30 cellular contexts compared by ENCODE assay signal in genomic region chr18:64330976-64331375, GRCh38.
"Had no signal": no experiment of that assay in that cellular context is flagged by ENCODE, and none has a peak within 500 bp of the region (broad histone marks: within the 10 kb centered on the region; RNA-seq: fewer than 3 reads in every experiment).

No MANE protein-coding gene starts in this region.

- H3K4me1 Mint-ChIP-seq: activated CD4-positive, alpha-beta T cell treated with anti-CD3 and anti-CD28 coated beads, Interleukin-2, amount 10 ng/mL, durations not matched to agents 24 days and 14 days; activated naive CD8-positive, alpha-beta T cell treated with anti-CD3 and anti-CD28 coated beads for 36 hours; naive thymus-derived CD8-positive, alpha-beta T cell had no signal

- H3K27ac Mint-ChIP-seq: activated CD4-positive, alpha-beta memory T cell treated with anti-CD3 and anti-CD28 coated beads for 36 hours; activated CD4-positive, alpha-beta T cell treated with anti-CD3 and anti-CD28 coated beads, Interleukin-2, amount 10 ng/mL, durations not matched to agents 24 days and 14 days; activated naive CD4-positive, alpha-beta T cell treated with anti-CD3 and anti-CD28 coated beads for 36 hours; activated naive CD8-positive, alpha-beta T cell treated with anti-CD3 and anti-CD28 coated beads for 36 hours; activated T-helper 1 cell treated with anti-CD3 and anti-CD28 coated beads, Interleukin-12 subunit alpha, Interleukin-12 subunit beta, Interleukin-2, Interleukin-4 antibody, amounts not matched to agents 30 ng/mL and 10 ng/mL and 1 ng/mL, durations not matched to agents 14 hours and 24 hours and 36 hours; naive thymus-derived CD8-positive, alpha-beta T cell had no signal

- H3K27me3 ChIP-seq: adrenal gland, body of pancreas, esophagus squamous epithelium, left lung, right atrium auricular region, testis had no signal

- H3K9me3 Mint-ChIP-seq: activated CD4-positive, alpha-beta T cell treated with anti-CD3 and anti-CD28 coated beads, Interleukin-2, amount 10 ng/mL, durations not matched to agents 24 days and 14 days had no signal

- H3K4me3 Mint-ChIP-seq: activated CD4-positive, alpha-beta memory T cell treated with anti-CD3 and anti-CD28 coated beads for 36 hours; activated CD4-positive, alpha-beta T cell treated with anti-CD3 and anti-CD28 coated beads, Interleukin-2, amount 10 ng/mL, durations not matched to agents 24 days and 14 days; activated naive CD4-positive, alpha-beta T cell treated with anti-CD3 and anti-CD28 coated beads for 36 hours; activated naive CD8-positive, alpha-beta T cell treated with anti-CD3 and anti-CD28 coated beads for 36 hours; activated T-helper 1 cell treated with anti-CD3 and anti-CD28 coated beads, Interleukin-12 subunit alpha, Interleukin-12 subunit beta, Interleukin-2, Interleukin-4 antibody, amounts not matched to agents 30 ng/mL and 10 ng/mL and 1 ng/mL, durations not matched to agents 14 hours and 24 hours and 36 hours; naive thymus-derived CD8-positive, alpha-beta T cell; neural crest cell had no signal

- H3K36me3 ChIP-seq: adrenal gland, esophagus squamous epithelium, left lung, lower lobe of right lung, right atrium auricular region had no signal

- H3K36me3 Mint-ChIP-seq: activated CD4-positive, alpha-beta memory T cell treated with anti-CD3 and anti-CD28 coated beads for 36 hours; activated naive CD8-positive, alpha-beta T cell treated with anti-CD3 and anti-CD28 coated beads for 36 hours; naive thymus-derived CD8-positive, alpha-beta T cell had no signal

- H3K4me3 ChIP-seq: adrenal gland, body of pancreas, esophagus squamous epithelium, left lung, lower lobe of right lung, right atrium auricular region, testis had no signal

- H3K4me1 ChIP-seq: adrenal gland, body of pancreas, esophagus squamous epithelium, left lung, lower lobe of right lung, parathyroid adenoma, right atrium auricular region, testis had no signal

- DNase-seq: activated CD4-positive, alpha-beta memory T cell treated with anti-CD3 and anti-CD28 coated beads for 36 hours; activated CD4-positive, alpha-beta T cell treated with anti-CD3 and anti-CD28 coated beads, Interleukin-2, amount 10 ng/mL, durations not matched to agents 24 days and 14 days; activated CD4-positive, CD25-positive, alpha-beta regulatory T cell treated with anti-CD3 and anti-CD28 coated beads, Interleukin-2, amount 50 U/mL, for 72 hours; activated CD8-positive, alpha-beta memory T cell treated with anti-CD3 and anti-CD28 coated beads, Interleukin-2, amount 50 U/mL, for 4 hours; activated effector memory CD4-positive, alpha-beta T cell treated with anti-CD3 and anti-CD28 coated beads, Interleukin-2, amount 50 U/mL, for 16 hours; activated naive CD4-positive, alpha-beta T cell treated with anti-CD3 and anti-CD28 coated beads for 36 hours; activated naive CD8-positive, alpha-beta T cell treated with anti-CD3 and anti-CD28 coated beads for 36 hours; activated T-cell treated with anti-CD3 and anti-CD28 coated beads, Interleukin-2, amount 50 U/mL, for 1 hour; adrenal gland; aorta; body of pancreas; dermis blood vessel endothelial cell; effector CD4-positive, alpha-beta T cell; esophagus squamous epithelium; foreskin melanocyte; kidney glomerular epithelial cell; left lung; lower lobe of right lung; mesenchymal stem cell; naive thymus-derived CD8-positive, alpha-beta T cell; nucleus accumbens; stimulated activated CD4-positive, alpha-beta T cell treated with anti-CD3 and anti-CD28 coated beads, Interleukin-2, amount 100 ng/mL, for 48 hours; stimulated activated naive CD8-positive, alpha-beta T cell treated with anti-CD3 and anti-CD28 coated beads, Interleukin-15, Interleukin-2, amounts not matched to agents 100 U/mL and 50 U/mL, for 24 hours; testis; trophoblast cell had no signal

- H3K27me3 Mint-ChIP-seq: activated CD4-positive, alpha-beta memory T cell treated with anti-CD3 and anti-CD28 coated beads for 36 hours; activated CD4-positive, alpha-beta T cell treated with anti-CD3 and anti-CD28 coated beads, Interleukin-2, amount 10 ng/mL, durations not matched to agents 24 days and 14 days; activated naive CD8-positive, alpha-beta T cell treated with anti-CD3 and anti-CD28 coated beads for 36 hours; naive thymus-derived CD8-positive, alpha-beta T cell had no signal

- H3K9me3 ChIP-seq: adrenal gland, body of pancreas, esophagus squamous epithelium, left lung, lower lobe of right lung, right atrium auricular region, testis had no signal

- H3K27ac ChIP-seq: adrenal gland, body of pancreas, epithelial cell of prostate, esophagus squamous epithelium, left lung, lower lobe of right lung, parathyroid adenoma, right atrium auricular region, testis had no signal
